11 cellular contexts compared by ENCODE assay signal in the genomic region with DNA sequence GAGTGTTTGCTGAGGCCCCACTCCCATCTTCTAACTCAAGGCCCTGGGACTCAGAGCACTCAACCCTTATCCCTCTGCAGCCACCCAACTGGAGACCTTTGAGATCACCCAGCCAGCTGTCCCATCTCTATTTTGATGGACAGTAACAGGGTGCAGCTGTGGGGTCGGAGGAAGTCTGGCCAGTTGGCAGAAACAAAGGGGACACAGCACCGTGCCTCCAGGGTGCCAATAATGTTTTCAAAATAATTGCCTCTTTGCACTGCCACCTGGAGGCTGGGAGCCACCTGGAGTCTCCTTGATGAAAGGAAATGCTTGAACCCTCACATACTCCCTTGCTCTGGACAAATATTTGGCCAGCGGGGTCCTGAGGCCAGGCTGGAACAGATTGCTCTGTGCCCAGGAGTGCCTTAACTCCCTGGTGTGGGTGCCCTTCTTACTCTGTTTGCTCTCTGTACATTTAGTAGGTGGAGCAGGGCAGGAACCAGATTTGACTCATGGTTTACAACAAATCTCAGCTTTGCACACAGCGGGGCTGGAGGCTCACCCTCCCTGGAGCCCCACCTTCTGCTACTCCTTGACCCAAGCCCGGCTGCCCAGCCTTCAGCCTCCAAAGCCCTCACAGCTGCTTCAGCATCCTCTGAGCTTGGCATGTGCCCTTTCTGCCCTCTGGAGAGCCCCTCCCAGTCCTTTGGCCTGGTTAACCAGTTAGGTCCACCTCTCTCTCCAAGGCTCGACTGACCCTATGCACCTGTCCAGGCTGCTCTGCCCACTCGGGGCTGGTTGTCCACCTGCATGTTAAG. TPM values are rescaled to one million over a fixed set of nuclear protein-coding genes. Genes with fewer than 3 reads are reported as not detected.
DNase-seq lines count a peak whose midpoint lies in the region; ATAC-seq lines count a peak whose summit lies in the region.
"Had no signal": no experiment of that assay in that cellular context is flagged by ENCODE, and none has a peak within 500 bp of the region (broad histone marks: within the 10 kb centered on the region; RNA-seq: fewer than 3 reads in every experiment).

No MANE protein-coding gene starts in this region.

- DNase-seq in activated CD4-positive, alpha-beta T cell treated with anti-CD3 and anti-CD28 coated beads, Interleukin-2, amount 10 ng/mL, durations not matched to agents 24 days and 14 days = no peak
- no peak for DNase-seq in activated CD4-positive, alpha-beta T cell treated with anti-CD3 and anti-CD28 coated beads, Interleukin-2, amount 50 U/mL, for 1 hour
- DNase-seq in NCI-H774 (lab: John Stamatoyannopoulos, UW) (peak; percentile 77), Right ventricle myocardium superior (no peak), OCI-M1 (lab: John Stamatoyannopoulos, UW) (no peak)

- no peaks in the 10 kb centered on the region for H3K9me3 ChIP-seq in stomach smooth muscle (ENCODE audit: control insufficient read depth in 2 of 2, low read length in 2 of 2)
- H3K9me3 ChIP-seq: thoracic aorta had no signal

- ATAC-seq in Right ventricle myocardium superior (ENCODE audit: poor library complexity) = peak; percentile 11
- no peak for ATAC-seq in HG02970 (IDR thresholded peaks at IDR 0.05; ENCODE audit: low FRiP score, unreplicated experiment)
- ATAC-seq in HG03439 (IDR thresholded peaks at IDR 0.05; ENCODE audit: unreplicated experiment) = no peak

- peaks cover 72% of the 10 kb centered on the region for H3K36me3 Mint-ChIP-seq in activated CD4-positive, alpha-beta T cell treated with anti-CD3 and anti-CD28 coated beads, Interleukin-2, amount 10 ng/mL, durations not matched to agents 24 days and 14 days (ENCODE audit: low read depth)
- H3K36me3 Mint-ChIP-seq: neural progenitor cell had no signal

- peak overlapping the region; percentile 22 for H3K4me3 Mint-ChIP-seq in activated CD4-positive, alpha-beta T cell treated with anti-CD3 and anti-CD28 coated beads, Interleukin-2, amount 10 ng/mL, durations not matched to agents 24 days and 14 days
- H3K4me3 Mint-ChIP-seq: neural progenitor cell had no signal

- peaks cover 0 to 4% of the 10 kb centered on the region in 2 donors for H3K27me3 ChIP-seq in stomach smooth muscle (ENCODE audit: control insufficient read depth in 1 of 2, insufficient read depth in 2 of 2, low read length in 2 of 2)
- H3K27me3 ChIP-seq: neural progenitor cell had no signal

- H3K27ac ChIP-seq in stomach smooth muscle (ENCODE audit: low read length) = peak overlapping the region; percentile 60
- H3K27ac ChIP-seq: neural progenitor cell, RWPE1, thoracic aorta had no signal

- peaks cover 74% of the 10 kb centered on the region for H3K4me1 Mint-ChIP-seq in activated CD4-positive, alpha-beta T cell treated with anti-CD3 and anti-CD28 coated beads, Interleukin-2, amount 10 ng/mL, durations not matched to agents 24 days and 14 days

- peaks cover 13% of the 10 kb centered on the region for H3K9me3 Mint-ChIP-seq in activated CD4-positive, alpha-beta T cell treated with anti-CD3 and anti-CD28 coated beads, Interleukin-2, amount 10 ng/mL, durations not matched to agents 24 days and 14 days

- H3K9ac ChIP-seq in stomach smooth muscle (ENCODE audit: low read length in 2 of 2) = no peak overlapping the region
- H3K9ac ChIP-seq: neural progenitor cell had no signal

- H3K27ac Mint-ChIP-seq in activated CD4-positive, alpha-beta T cell treated with anti-CD3 and anti-CD28 coated beads, Interleukin-2, amount 10 ng/mL, durations not matched to agents 24 days and 14 days = peak overlapping the region; percentile 78
- H3K27ac Mint-ChIP-seq: neural progenitor cell had no signal

- H3K36me3 ChIP-seq in stomach smooth muscle (ENCODE audit: control insufficient read depth in 2 of 2, insufficient read depth in 2 of 2, low read length in 2 of 2) = no peaks in the 10 kb centered on the region
- H3K36me3 ChIP-seq: neural progenitor cell, thoracic aorta had no signal

- H3K27me3 Mint-ChIP-seq in activated CD4-positive, alpha-beta T cell treated with anti-CD3 and anti-CD28 coated beads, Interleukin-2, amount 10 ng/mL, durations not matched to agents 24 days and 14 days = no peaks in the 10 kb centered on the region

- peaks cover 16% of the 10 kb centered on the region for H3K4me1 ChIP-seq in stomach smooth muscle (ENCODE audit: control insufficient read depth, insufficient read depth, low read length)
- H3K4me1 ChIP-seq: neural progenitor cell had no signal

- no peak overlapping the region for H3K4me3 ChIP-seq in stomach smooth muscle (ENCODE audit: low read length in 2 of 2)
- H3K4me3 ChIP-seq: neural progenitor cell, thoracic aorta had no signal

- intact Hi-C loops in activated CD4-positive, alpha-beta T cell treated with anti-CD3 and anti-CD28 coated beads, Interleukin-2, amount 10 ng/mL, durations not matched to agents 24 days and 14 days (cut with micrococcal nuclease) = loop anchor here (1.0 kb wide), 1 partner anchor 8 kb away; no protein-coding TSS in a partner anchor
- intact Hi-C loops in Right ventricle myocardium superior (cut with DNase I) = no loop called here

RNA-seq across cellular contexts. Expression of gene MAL, which starts 17.2 kb away (rescaled TPM):
- 166 and 167 TPM in 2 replicates for total RNA-seq in activated CD4-positive, alpha-beta T cell treated with anti-CD3 and anti-CD28 coated beads, Interleukin-2, amount 10 ng/mL, durations not matched to agents 24 days and 14 days
- 5.5 TPM for total RNA-seq in Right ventricle myocardium superior
- total RNA-seq: thoracic aorta had no signal

Comparison
In these comparisons a context has a peak if more than half of its experiments do, and no peak if none do; other contexts are left out.
1. RNA of gene MAL, which starts 17.2 kb away (total RNA-seq): 166 to 167 TPM in activated CD4-positive, alpha-beta T cell treated with anti-CD3 and anti-CD28 coated beads, Interleukin-2, amount 10 ng/mL, durations not matched to agents 24 days and 14 days; 5.5 TPM in Right ventricle myocardium superior (single experiment); every median in the first group is over 10 times any median in the second.